ENCODE assay signal across 1 cellular context in the genomic region with DNA sequence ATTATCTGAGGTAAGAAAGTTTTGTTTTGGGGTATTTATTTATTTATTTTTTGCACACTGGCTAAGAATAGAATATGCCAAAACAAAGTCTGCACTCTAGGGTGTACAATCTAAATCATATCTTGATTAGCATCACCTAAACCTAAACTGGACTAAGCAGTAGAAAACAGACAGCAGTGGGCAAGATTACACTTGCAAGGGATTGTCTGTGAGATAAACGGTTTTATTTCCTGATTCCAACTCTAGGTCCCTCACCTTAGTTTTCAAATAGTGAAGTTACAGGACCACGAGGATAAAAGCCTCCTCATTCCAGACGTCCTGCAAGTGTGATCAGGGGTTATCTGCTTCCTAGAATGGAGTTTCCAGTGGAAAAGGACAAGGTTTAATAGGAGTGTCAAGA.
TF ChIP-seq lines count a peak whose summit lies in the region.

No MANE protein-coding gene starts in this region.

TF ChIP-seq in HepG2, 621 proteins besides CTCF, POLR2A, EP300 and RAD21 (continued from another document):
- TF ChIP-seq POGK (CRISPR knock-in tag; conservative IDR thresholded peaks at IDR 0.05): no peak
- no peak for TF ChIP-seq ZNF770 (CRISPR knock-in tag; IDR thresholded peaks at IDR 0.05)
- no peak for TF ChIP-seq SOX13 (IDR thresholded peaks at IDR 0.05)
- no peak for TF ChIP-seq SOX13 (CRISPR knock-in tag; conservative IDR thresholded peaks at IDR 0.05 in 1 of 2, IDR thresholded peaks at IDR 0.05 in 1 of 2)
- TF ChIP-seq AHR (CRISPR knock-in tag; IDR thresholded peaks at IDR 0.05): no peak
- TF ChIP-seq TBX2 (CRISPR knock-in tag; IDR thresholded peaks at IDR 0.05; ENCODE audit: borderline replicate concordance): no peak
